8 cellular contexts compared by ENCODE assay signal in genomic region chrX:115226929-115227328, GRCh38. TPM values are rescaled to one million over a fixed set of nuclear protein-coding genes. Genes with fewer than 3 reads are reported as not detected.
A peak's percentile ranks its signal among the peaks of the same experiment; 100 is the strongest.
DNase-seq lines count a peak whose midpoint lies in the region; ATAC-seq and TF ChIP-seq lines count a peak whose summit lies in the region.

No MANE protein-coding gene starts in this region.

- no peaks in the 10 kb centered on the region for H3K27me3 ChIP-seq in thyroid gland
- no peaks in the 10 kb centered on the region for H3K27me3 ChIP-seq in CD8-positive, alpha-beta memory T cell (ENCODE audit: insufficient read depth, low read length, poor library complexity, severe bottlenecking)

- no peaks in the 10 kb centered on the region for H3K4me1 Mint-ChIP-seq in endothelial cell (ENCODE audit: unreplicated experiment)
- no peaks in the 10 kb centered on the region for H3K4me1 Mint-ChIP-seq in natural killer cell treated with Interleukin-12 subunit alpha and Interleukin-12 subunit beta and Interleukin-15 and Interleukin-18, amount 100 ng/mL, for 72 hours (ENCODE audit: low read depth in 2 of 2)
- no peaks in the 10 kb centered on the region for H3K4me1 Mint-ChIP-seq in CD8-positive, alpha-beta memory T cell

- CTCF ChIA-PET in CD8-positive, alpha-beta memory T cell (lab: Charles Lee) = no interaction called here

- H3K27me3 Mint-ChIP-seq in endothelial cell (ENCODE audit: unreplicated experiment) = no peaks in the 10 kb centered on the region
- peaks cover 3 to 25% of the 10 kb centered on the region in 2 donors for H3K27me3 Mint-ChIP-seq in natural killer cell treated with Interleukin-12 subunit alpha and Interleukin-12 subunit beta and Interleukin-15 and Interleukin-18, amount 100 ng/mL, for 72 hours
- H3K27me3 Mint-ChIP-seq in CD8-positive, alpha-beta memory T cell = peaks cover 0 to 5% of the 10 kb centered on the region in 2 donors

- POLR2A ChIA-PET in CD8-positive, alpha-beta memory T cell (lab: Charles Lee) = no interaction called here

- H3K4me3 ChIP-seq in thyroid gland (replicated peaks in 1 of 3) = no peak overlapping the region
- H3K4me3 ChIP-seq in CD8-positive, alpha-beta memory T cell (ENCODE audit: low read length) = no peak overlapping the region

- H3K9me3 Mint-ChIP-seq in endothelial cell (ENCODE audit: unreplicated experiment) = no peaks in the 10 kb centered on the region
- no peaks in the 10 kb centered on the region for H3K9me3 Mint-ChIP-seq in natural killer cell treated with Interleukin-12 subunit alpha and Interleukin-12 subunit beta and Interleukin-15 and Interleukin-18, amount 100 ng/mL, for 72 hours
- H3K9me3 Mint-ChIP-seq in CD8-positive, alpha-beta memory T cell = peaks cover 0 to 3% (median 0%) of the 10 kb centered on the region in 5 donors

- no peak for TF ChIP-seq POLR2A in thyroid gland (IDR thresholded peaks at IDR 0.05)

- no peak overlapping the region for H3K4me3 Mint-ChIP-seq in endothelial cell (ENCODE audit: unreplicated experiment)
- no peak overlapping the region for H3K4me3 Mint-ChIP-seq in natural killer cell treated with Interleukin-12 subunit alpha and Interleukin-12 subunit beta and Interleukin-15 and Interleukin-18, amount 100 ng/mL, for 72 hours
- no peak overlapping the region for H3K4me3 Mint-ChIP-seq in CD8-positive, alpha-beta memory T cell

- H3K27ac ChIP-seq in thyroid gland = no peak overlapping the region
- H3K27ac ChIP-seq in CD8-positive, alpha-beta memory T cell (ENCODE audit: low read depth, low read length) = no peak overlapping the region

- H3K9me3 ChIP-seq in thyroid gland = no peaks in the 10 kb centered on the region
- no peaks in the 10 kb centered on the region for H3K9me3 ChIP-seq in CD8-positive, alpha-beta memory T cell (ENCODE audit: low read length)

- H3K36me3 ChIP-seq in thyroid gland = no peaks in the 10 kb centered on the region
- no peaks in the 10 kb centered on the region for H3K36me3 ChIP-seq in CD8-positive, alpha-beta memory T cell (ENCODE audit: insufficient read depth, low read length)

- intact Hi-C loops in thyroid gland (cut with DNase I) = no loop called here
- intact Hi-C loops in sciatic nerve (cut with DNase I) = no loop called here

- TF ChIP-seq CTCF in endothelial cell (IDR thresholded peaks at IDR 0.05; ENCODE audit: unreplicated experiment) = no peak
- TF ChIP-seq CTCF in thyroid gland (IDR thresholded peaks at IDR 0.05) = peak in 4 of 6 experiments; percentile 49 to 56 (median 52)

- no peak overlapping the region for H3K27ac Mint-ChIP-seq in endothelial cell (ENCODE audit: unreplicated experiment)
- no peak overlapping the region for H3K27ac Mint-ChIP-seq in natural killer cell treated with Interleukin-12 subunit alpha and Interleukin-12 subunit beta and Interleukin-15 and Interleukin-18, amount 100 ng/mL, for 72 hours
- no peak overlapping the region for H3K27ac Mint-ChIP-seq in CD8-positive, alpha-beta memory T cell

- 0 to 14% methylated on average over 1 of the region's 1 CpG for WGBS in thyroid gland, 2 donors

- H3K4me1 ChIP-seq in thyroid gland = peaks cover 3 to 4% of the 10 kb centered on the region in 2 donors
- H3K4me1 ChIP-seq in CD8-positive, alpha-beta memory T cell (ENCODE audit: insufficient read depth, low read length) = no peaks in the 10 kb centered on the region

- DNase-seq in NCI-H526 (lab: John Stamatoyannopoulos, UW) (peak; percentile 51 to 61), NCI-H526 treated with DMSO at 0.1 percent for 48 hours (lab: John Stamatoyannopoulos, UW) (no peak), NCI-H2227 (lab: John Stamatoyannopoulos, UW; ENCODE audit: unreplicated experiment) (peak; percentile 53), endothelial cell (ENCODE audit: low spot score) (peak; percentile 2), thyroid gland (peak; percentile 28 to 33), sciatic nerve (ENCODE audit: low spot score) (no peak)
- no peak for DNase-seq in natural killer cell treated with Interleukin-12 subunit alpha and Interleukin-12 subunit beta and Interleukin-15 and Interleukin-18, amount 100 ng/mL, for 72 hours (ENCODE audit: low spot score)
- DNase-seq in CD8-positive, alpha-beta memory T cell = no peak

- H3K36me3 Mint-ChIP-seq in endothelial cell (ENCODE audit: low read depth, unreplicated experiment) = no peaks in the 10 kb centered on the region
- H3K36me3 Mint-ChIP-seq in natural killer cell treated with Interleukin-12 subunit alpha and Interleukin-12 subunit beta and Interleukin-15 and Interleukin-18, amount 100 ng/mL, for 72 hours = no peaks in the 10 kb centered on the region
- H3K36me3 Mint-ChIP-seq in CD8-positive, alpha-beta memory T cell = no peaks in the 10 kb centered on the region

- no peak for ATAC-seq in sciatic nerve
- no peak for ATAC-seq in natural killer cell treated with Interleukin-12 subunit alpha and Interleukin-12 subunit beta and Interleukin-15 and Interleukin-18, amount 100 ng/mL, for 72 hours

RNA-seq across cellular contexts. Expression of gene LRCH2, which starts 7.0 kb away (rescaled TPM):
- 3.7 TPM for total RNA-seq in endothelial cell (ENCODE audit: unreplicated experiment)
- 10 to 100 TPM in 1 of 4 donors, 1 to 10 TPM in 3; 4.6 to 10.2 (median 5.6) TPM for total RNA-seq in thyroid gland
- total RNA-seq in sciatic nerve = 5.9 TPM
- total RNA-seq in natural killer cell treated with Interleukin-12 subunit alpha and Interleukin-12 subunit beta and Interleukin-15 and Interleukin-18, amount 100 ng/mL, for 72 hours = not detected
- total RNA-seq in CD8-positive, alpha-beta memory T cell = not detected
- polyA plus RNA-seq in CD8-positive, alpha-beta memory T cell = not detected

RNA-seq across cellular contexts. Expression of gene RBMXL3, which starts 37.7 kb away (rescaled TPM):
- not detected for total RNA-seq in endothelial cell (ENCODE audit: unreplicated experiment)
- total RNA-seq in thyroid gland = not detected
- not detected for total RNA-seq in sciatic nerve
- total RNA-seq in natural killer cell treated with Interleukin-12 subunit alpha and Interleukin-12 subunit beta and Interleukin-15 and Interleukin-18, amount 100 ng/mL, for 72 hours = not detected
- total RNA-seq in CD8-positive, alpha-beta memory T cell = not detected
- polyA plus RNA-seq in CD8-positive, alpha-beta memory T cell = not detected

Comparison
In these comparisons a context has a peak if more than half of its experiments do, and no peak if none do; other contexts are left out.
1. DNase-seq: peak in NCI-H526 (2 of 2), NCI-H2227 (single experiment), endothelial cell (single experiment) and thyroid gland (2 of 2); none in NCI-H526 treated with DMSO at 0.1 percent for 48 hours (single experiment), sciatic nerve (single experiment), natural killer cell treated with Interleukin-12 subunit alpha and Interleukin-12 subunit beta and Interleukin-15 and Interleukin-18, amount 100 ng/mL, for 72 hours (single experiment) and CD8-positive, alpha-beta memory T cell (0 of 5).